ENCODE assay signal across 12 cellular contexts in the genomic region with DNA sequence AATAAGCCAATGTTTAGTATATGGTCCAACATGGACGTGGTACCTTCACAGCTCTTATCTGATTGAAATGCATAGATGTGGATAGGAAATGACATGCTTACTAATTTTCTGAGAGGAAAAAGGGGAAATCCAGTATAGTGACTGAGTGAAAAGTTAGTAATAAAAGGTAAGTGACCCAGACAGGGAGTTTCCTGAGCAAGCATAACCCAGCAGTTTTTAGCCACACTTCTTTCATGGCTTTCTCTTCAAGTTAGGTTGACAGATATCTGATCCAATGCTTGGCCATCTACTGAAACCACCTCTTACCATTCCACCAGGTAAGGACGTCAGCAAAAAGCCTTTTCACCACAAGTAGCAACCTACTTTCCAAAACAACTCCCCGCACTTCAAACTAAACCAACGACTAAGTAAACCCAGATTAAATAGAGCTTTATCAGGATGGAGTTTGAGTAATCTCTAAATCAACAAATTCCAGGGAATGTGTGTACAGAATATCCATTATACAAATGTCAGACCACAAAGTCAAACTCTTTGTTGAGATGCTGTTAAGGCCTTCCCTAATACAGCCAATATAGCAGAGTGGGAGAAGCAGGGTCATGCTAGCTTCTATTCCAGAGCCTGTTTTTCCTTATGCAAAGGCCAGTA.
DNase-seq lines count a peak whose midpoint lies in the region; ATAC-seq, FAIRE-seq and TF ChIP-seq lines count a peak whose summit lies in the region.
"Had no signal": no experiment of that assay in that cellular context is flagged by ENCODE, and none has a peak within 500 bp of the region (broad histone marks: within the 10 kb centered on the region; RNA-seq: fewer than 3 reads in every experiment).

No MANE protein-coding gene starts in this region.

- in situ Hi-C loops in G401 (cut with HindIII; ENCODE audit: low sequenced_read_pairs), result no loop called here

- H3K36me3 Mint-ChIP-seq in HFFc6 (ENCODE audit: low read depth), result no peaks in the 10 kb centered on the region

- no peak for TF ChIP-seq POLR2A in H54 (IDR thresholded peaks at IDR 0.05; ENCODE audit: low read depth, low read length)

- no peak for FAIRE-seq in H54 (lab: Jason Lieb, UNC)
- FAIRE-seq: G401.6 had no signal

- H3K27me3 Mint-ChIP-seq in HFFc6 (ENCODE audit: insufficient read depth), result peaks cover 9% of the 10 kb centered on the region; the same call in 1 of the 2 replicates

- ATAC-seq in GM19467 (IDR thresholded peaks at IDR 0.05; ENCODE audit: unreplicated experiment) (peak; percentile 49), HG03196 (IDR thresholded peaks at IDR 0.05; ENCODE audit: unreplicated experiment) (peak; percentile 47)

- TF ChIP-seq CTCF in HFFc6 (IDR thresholded peaks at IDR 0.05), result no peak

- H3K27ac Mint-ChIP-seq in HFFc6, result no peak overlapping the region

- H3K4me3 Mint-ChIP-seq in HFFc6, result no peak overlapping the region

- peaks cover 7% of the 10 kb centered on the region; the same call in 1 of the 2 replicates for H3K4me1 Mint-ChIP-seq in HFFc6 (ENCODE audit: low read depth)

- DNase-seq in DMS153 (lab: John Stamatoyannopoulos, UW), result peak; percentile 64
- DNase-seq in DMS153 treated with DMSO at 0.1 percent for 48 hours (lab: John Stamatoyannopoulos, UW; ENCODE audit: unreplicated experiment), result no peak
- DNase-seq in effector CD4-positive, alpha-beta T cell, result peak; percentile 7
- no peak for DNase-seq in HFFc6
- DNase-seq in G401 (ENCODE audit: low spot score), result no peak
- DNase-seq in H54 (ENCODE audit: insufficient read length, low spot score), result no peak
- DNase-seq: activated effector memory CD4-positive, alpha-beta T cell treated with Interleukin-2 at 50 U/mL for 16 hours; mesendoderm; NCI-H2081 treated with DMSO at 0.1 percent for 48 hours had no signal

- H3K9me3 Mint-ChIP-seq in HFFc6, result no peaks in the 10 kb centered on the region

Comparison
In these comparisons a context has a peak if more than half of its experiments do, and no peak if none do; other contexts are left out.
1. DNase-seq: peak in DMS153 (single experiment) and effector CD4-positive, alpha-beta T cell (single experiment); none in DMS153 treated with DMSO at 0.1 percent for 48 hours (single experiment), HFFc6 (single experiment), G401 (single experiment) and H54 (single experiment).